Comparison of ENCODE assay signal across 24 cellular contexts in the genomic region with DNA sequence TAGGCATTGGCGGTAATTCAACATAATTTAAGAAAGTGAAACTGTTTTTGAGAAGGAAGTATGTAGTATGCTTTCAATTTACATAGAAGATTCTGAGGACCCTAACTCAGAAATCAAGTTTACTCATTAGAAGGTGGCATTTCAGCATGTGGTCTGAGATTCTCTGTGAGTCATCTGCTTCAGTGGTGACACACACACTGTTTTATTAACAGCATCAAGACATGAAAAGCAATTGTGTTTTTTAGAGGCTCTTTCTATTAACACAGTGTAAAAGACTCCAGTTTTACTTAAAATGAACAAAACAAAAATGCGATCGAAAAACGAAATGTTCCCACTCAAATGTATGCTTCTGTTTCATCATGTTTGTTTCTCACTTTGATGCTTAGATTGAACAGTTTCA.
A peak's percentile ranks its signal among the peaks of the same experiment; 100 is the strongest.
DNase-seq lines count a peak whose midpoint lies in the region; ATAC-seq, FAIRE-seq and TF ChIP-seq lines count a peak whose summit lies in the region.
"Had no signal": no experiment of that assay in that cellular context is flagged by ENCODE, and none has a peak within 500 bp of the region (broad histone marks: within the 10 kb centered on the region; RNA-seq: fewer than 3 reads in every experiment).

No MANE protein-coding gene starts in this region.

- no peak overlapping the region for H2AFZ ChIP-seq in PC-3 (ENCODE audit: low read length)

- no peak for TF ChIP-seq POLR2A in right lobe of liver (IDR thresholded peaks at IDR 0.05)

- H3K27ac ChIP-seq in PC-3 (ENCODE audit: low read length) (no peak overlapping the region), right lobe of liver (no peak overlapping the region)
- H3K27ac ChIP-seq: 22Rv1, esophagus muscularis mucosa, thyroid gland had no signal

- 66% methylated on average over 4 of the region's 4 CpGs for WGBS in right lobe of liver (ENCODE audit: insufficient coverage, low coverage, low lambda C conversion rate, missing lambda C conversion rate)

- H3K4me2 ChIP-seq in PC-3 (ENCODE audit: low read length) = no peak overlapping the region

- BruUV-seq in PC-3 (replicated peaks; lab: Mats Ljungman, UMichigan) = no TSS peak

- H3K79me2 ChIP-seq in PC-3 (ENCODE audit: low read length) = no peaks in the 10 kb centered on the region

- POLR2A ChIA-PET in PC-3 (lab: Charles Lee; ENCODE audit: unreplicated experiment) = no interaction called here

- CTCF ChIA-PET in PC-3 (lab: Charles Lee) = no interaction called here

- intact Hi-C loops in PC-3 (cut with micrococcal nuclease) (no loop called here), right lobe of liver (cut with DNase I) (no loop called here)

- no peaks in the 10 kb centered on the region for H3F3A ChIP-seq in PC-3 (ENCODE audit: low read length, unreplicated experiment)

- H3K9ac ChIP-seq in PC-3 (ENCODE audit: low read length) = no peak overlapping the region

- H3K36me3 ChIP-seq in PC-3 (ENCODE audit: low read depth, low read length) (no peaks in the 10 kb centered on the region), right lobe of liver (no peaks in the 10 kb centered on the region)
- H3K36me3 ChIP-seq: esophagus muscularis mucosa, thyroid gland had no signal

- H3K4me1 ChIP-seq in PC-3 (ENCODE audit: insufficient read depth, low read length) (peaks cover 4% of the 10 kb centered on the region; the same call in 1 of the 2 replicates), right lobe of liver (no peaks in the 10 kb centered on the region)
- H3K4me1 ChIP-seq: esophagus muscularis mucosa, thyroid gland had no signal

- no peaks in the 10 kb centered on the region for H3K9me2 ChIP-seq in PC-3 (replicated peaks; ENCODE audit: low read length)

- H3K27me3 ChIP-seq in PC-3 (ENCODE audit: low read length) (no peaks in the 10 kb centered on the region), right lobe of liver (no peaks in the 10 kb centered on the region)
- H3K27me3 ChIP-seq: esophagus muscularis mucosa, thyroid gland had no signal

- no peak for TF ChIP-seq CTCF in PC-3 (conservative IDR thresholded peaks at IDR 0.05; ENCODE audit: low read depth, low read length)
- TF ChIP-seq CTCF in choroid plexus epithelial cell (conservative IDR thresholded peaks at IDR 0.05; ENCODE audit: low read depth, low read length) = no peak
- no peak for TF ChIP-seq CTCF in right lobe of liver (IDR thresholded peaks at IDR 0.05)

- H3K4me3 ChIP-seq in PC-3 (ENCODE audit: low read length) (no peak overlapping the region), choroid plexus epithelial cell (ENCODE audit: low read depth, low read length) (no peak overlapping the region), right lobe of liver (no peak overlapping the region)
- H3K4me3 ChIP-seq: esophagus muscularis mucosa, thyroid gland had no signal

- ATAC-seq in PC-3 (no peak; the same call in 1 of the 2 replicates), HG02678 (IDR thresholded peaks at IDR 0.05; ENCODE audit: unreplicated experiment) (no peak), right lobe of liver (no peak)
- ATAC-seq: activated CD4-positive, alpha-beta T cell treated with anti-CD3 and anti-CD28 coated beads for 36 hours; activated T-cell treated with anti-CD3 and anti-CD28 coated beads, Interleukin-2, amount 50 U/mL, for 72 hours had no signal

- DNase-seq in NOMO-1 treated with DMSO at 0.1 percent for 48 hours (lab: John Stamatoyannopoulos, UW; ENCODE audit: unreplicated experiment) = peak; percentile 22
- DNase-seq in NOMO-1 treated with dmso at 0.1 percent for 144 hours (lab: John Stamatoyannopoulos, UW; ENCODE audit: unreplicated experiment) = no peak
- peak; percentile 24 for DNase-seq in PC-3
- DNase-seq in choroid plexus epithelial cell (ENCODE audit: low read depth) = peak; percentile 37
- DNase-seq in inferior parietal cortex (ENCODE audit: extremely low spot score) = no peak
- DNase-seq in GM19239 (ENCODE audit: insufficient read length, low spot score) = no peak
- no peak for DNase-seq in right lobe of liver
- DNase-seq: activated CD4-positive, alpha-beta T cell treated with anti-CD3 and anti-CD28 coated beads for 36 hours; activated naive CD4-positive, alpha-beta T cell treated with anti-CD3 and anti-CD28 coated beads, Interleukin-2, amount 50 U/mL, for 16 hours; activated T-cell treated with anti-CD3 and anti-CD28 coated beads, Interleukin-2, amount 50 U/mL, for 72 hours; AML-193; aorta; cerebellar nuclear complex; DMS53; effector CD4-positive, alpha-beta T cell; HFFc6; mammary epithelial cell; NCI-H1417; NCI-H524 treated with DMSO at 0.1 percent for 48 hours; Right ventricle myocardium superior; thyroid gland had no signal

- no peaks in the 10 kb centered on the region for H3K9me3 ChIP-seq in PC-3 (ENCODE audit: low read length)
- H3K9me3 ChIP-seq in right lobe of liver = no peaks in the 10 kb centered on the region
- H3K9me3 ChIP-seq: esophagus muscularis mucosa, thyroid gland had no signal

- H4K20me1 ChIP-seq in PC-3 (ENCODE audit: low read length) = no peaks in the 10 kb centered on the region

- no peak for FAIRE-seq in GM19239 (lab: Jason Lieb, UNC)

Comparison
In these comparisons a context has a peak if more than half of its experiments do, and no peak if none do; other contexts are left out.
1. DNase-seq: peak in NOMO-1 treated with DMSO at 0.1 percent for 48 hours (single experiment), PC-3 (single experiment) and choroid plexus epithelial cell (single experiment); none in NOMO-1 treated with dmso at 0.1 percent for 144 hours (single experiment), inferior parietal cortex (single experiment), GM19239 (single experiment) and right lobe of liver (0 of 3).